ENCODE assay signal across 18 cellular contexts in genomic region chr12:118185602-118186397, GRCh38. TPM values are rescaled to one million over a fixed set of nuclear protein-coding genes. Genes with fewer than 3 reads are reported as not detected.
DNase-seq lines count a peak whose midpoint lies in the region; ATAC-seq and TF ChIP-seq lines count a peak whose summit lies in the region.
"Had no signal": no experiment of that assay in that cellular context is flagged by ENCODE, and none has a peak within 500 bp of the region (broad histone marks: within the 10 kb centered on the region; RNA-seq: fewer than 3 reads in every experiment).

No MANE protein-coding gene starts in this region.

- H3K4me1 ChIP-seq in CD8-positive, alpha-beta memory T cell (ENCODE audit: insufficient read depth, low read length): no peaks in the 10 kb centered on the region
- peaks cover 40% of the 10 kb centered on the region for H3K4me1 ChIP-seq in OCI-LY3 (ENCODE audit: low read length)

- H3K4me1 Mint-ChIP-seq in CD8-positive, alpha-beta memory T cell: peaks cover 19 to 30% (median 26%) of the 10 kb centered on the region in 3 donors
- H3K4me1 Mint-ChIP-seq in natural killer cell treated with Interleukin-12 subunit alpha and Interleukin-12 subunit beta and Interleukin-15 and Interleukin-18, amount 100 ng/mL, for 72 hours (ENCODE audit: low read depth in 2 of 2): peaks cover 10 to 17% of the 10 kb centered on the region in 2 donors
- peaks cover 30% of the 10 kb centered on the region for H3K4me1 Mint-ChIP-seq in type B pancreatic cell (ENCODE audit: unreplicated experiment)

- peak overlapping the region in 7 of 8 donors; percentile 22 to 91 (median 40) for H3K27ac Mint-ChIP-seq in CD8-positive, alpha-beta memory T cell
- H3K27ac Mint-ChIP-seq in natural killer cell treated with Interleukin-12 subunit alpha and Interleukin-12 subunit beta and Interleukin-15 and Interleukin-18, amount 100 ng/mL, for 72 hours: peak overlapping the region; percentile 17 to 35
- no peak overlapping the region for H3K27ac Mint-ChIP-seq in type B pancreatic cell
- H3K27ac Mint-ChIP-seq: activated naive CD4-positive, alpha-beta T cell treated with anti-CD3 and anti-CD28 coated beads, Interleukin-2, amount 50 U/mL, for 72 hours; endodermal cell had no signal

- no peaks in the 10 kb centered on the region for H3K27me3 ChIP-seq in CD8-positive, alpha-beta memory T cell (ENCODE audit: insufficient read depth, low read length, poor library complexity, severe bottlenecking)
- no peaks in the 10 kb centered on the region for H3K27me3 ChIP-seq in OCI-LY3 (ENCODE audit: low read depth, low read length)
- H3K27me3 ChIP-seq: brain microvascular endothelial cell had no signal

- ATAC-seq in natural killer cell treated with Interleukin-12 subunit alpha and Interleukin-12 subunit beta and Interleukin-15 and Interleukin-18, amount 100 ng/mL, for 72 hours: no peak
- ATAC-seq in HG02884 (IDR thresholded peaks at IDR 0.05; ENCODE audit: unreplicated experiment): no peak
- ATAC-seq: activated naive CD4-positive, alpha-beta T cell treated with anti-CD3 and anti-CD28 coated beads, Interleukin-2, amount 50 U/mL, for 72 hours had no signal

- no peaks in the 10 kb centered on the region for H4K20me1 ChIP-seq in OCI-LY3 (ENCODE audit: insufficient read depth, low read length)

- H3K4me3 ChIP-seq in CD8-positive, alpha-beta memory T cell (ENCODE audit: low read length): no peak overlapping the region
- H3K4me3 ChIP-seq in OCI-LY3 (ENCODE audit: low read length): no peak overlapping the region
- no peak overlapping the region for H3K4me3 ChIP-seq in epithelial cell of esophagus (ENCODE audit: low read length)

- no peak for DNase-seq in CD8-positive, alpha-beta memory T cell
- DNase-seq in epithelial cell of esophagus (ENCODE audit: low read depth) (peak; percentile 22), NCI-H1092 (lab: John Stamatoyannopoulos, UW) (no peak), type B pancreatic cell (ENCODE audit: extremely low spot score, unreplicated experiment) (no peak)
- no peak for DNase-seq in natural killer cell treated with Interleukin-12 subunit alpha and Interleukin-12 subunit beta and Interleukin-15 and Interleukin-18, amount 100 ng/mL, for 72 hours (ENCODE audit: low spot score)
- DNase-seq: activated CD4-positive, CD25-positive, alpha-beta regulatory T cell treated with anti-CD3 and anti-CD28 coated beads, Interleukin-2, amount 50 U/mL, for 72 hours; brain microvascular endothelial cell; endodermal cell; GF-D8; KG1; kidney; NCI-H2029 treated with DMSO at 0.1 percent for 48 hours; posterior cingulate gyrus; Right ventricle myocardium superior had no signal

- TF ChIP-seq CTCF in OCI-LY3 (IDR thresholded peaks at IDR 0.05; ENCODE audit: low read depth, low read length): no peak
- no peak for TF ChIP-seq CTCF in epithelial cell of esophagus (IDR thresholded peaks at IDR 0.05; ENCODE audit: insufficient read depth, low read depth, low read length, missing control alignments)
- TF ChIP-seq CTCF in type B pancreatic cell (conservative IDR thresholded peaks at IDR 0.05): no peak

- H3K27me3 Mint-ChIP-seq in CD8-positive, alpha-beta memory T cell: no peaks in the 10 kb centered on the region
- no peaks in the 10 kb centered on the region for H3K27me3 Mint-ChIP-seq in natural killer cell treated with Interleukin-12 subunit alpha and Interleukin-12 subunit beta and Interleukin-15 and Interleukin-18, amount 100 ng/mL, for 72 hours
- H3K27me3 Mint-ChIP-seq in type B pancreatic cell: no peaks in the 10 kb centered on the region

- H2AFZ ChIP-seq in OCI-LY3 (ENCODE audit: low read depth, low read length): no peak overlapping the region

- H3K79me2 ChIP-seq in OCI-LY3 (ENCODE audit: low read length): no peaks in the 10 kb centered on the region

- no peaks in the 10 kb centered on the region for H3K9me3 ChIP-seq in CD8-positive, alpha-beta memory T cell (ENCODE audit: low read length)
- no peaks in the 10 kb centered on the region for H3K9me3 ChIP-seq in OCI-LY3 (ENCODE audit: insufficient read depth, low read length)

- H3K36me3 ChIP-seq in CD8-positive, alpha-beta memory T cell (ENCODE audit: insufficient read depth, low read length): peaks cover 9% of the 10 kb centered on the region
- H3K36me3 ChIP-seq in OCI-LY3 (replicated peaks; ENCODE audit: low read depth, low read length): peaks cover 6% of the 10 kb centered on the region

- peaks cover 5 to 43% (median 8%) of the 10 kb centered on the region in 3 donors for H3K36me3 Mint-ChIP-seq in CD8-positive, alpha-beta memory T cell
- H3K36me3 Mint-ChIP-seq in natural killer cell treated with Interleukin-12 subunit alpha and Interleukin-12 subunit beta and Interleukin-15 and Interleukin-18, amount 100 ng/mL, for 72 hours: peaks cover 8% of the 10 kb centered on the region
- H3K36me3 Mint-ChIP-seq in type B pancreatic cell: peaks cover 5% of the 10 kb centered on the region

- CTCF ChIA-PET in CD8-positive, alpha-beta memory T cell (lab: Charles Lee): interaction anchor here (8.2 kb wide), 1 partner anchor 191 kb away, joined by 63 read pairs; the partner anchor contains the start of gene SUDS3

- peak overlapping the region; percentile 10 for H3K4me2 ChIP-seq in OCI-LY3 (ENCODE audit: low read length)

- H3K9me3 Mint-ChIP-seq in CD8-positive, alpha-beta memory T cell: no peaks in the 10 kb centered on the region
- no peaks in the 10 kb centered on the region for H3K9me3 Mint-ChIP-seq in natural killer cell treated with Interleukin-12 subunit alpha and Interleukin-12 subunit beta and Interleukin-15 and Interleukin-18, amount 100 ng/mL, for 72 hours
- H3K9me3 Mint-ChIP-seq in type B pancreatic cell: no peaks in the 10 kb centered on the region
- H3K9me3 Mint-ChIP-seq: activated naive CD4-positive, alpha-beta T cell treated with anti-CD3 and anti-CD28 coated beads, Interleukin-2, amount 50 U/mL, for 72 hours; endodermal cell; neural crest cell had no signal

- H3K27ac ChIP-seq in CD8-positive, alpha-beta memory T cell (ENCODE audit: low read depth, low read length): no peak overlapping the region
- no peak overlapping the region for H3K27ac ChIP-seq in OCI-LY3 (ENCODE audit: low read length)
- H3K27ac ChIP-seq: brain microvascular endothelial cell had no signal

- no peak overlapping the region for H3K9ac ChIP-seq in OCI-LY3 (ENCODE audit: low read length)

- H3K4me3 Mint-ChIP-seq in CD8-positive, alpha-beta memory T cell: no peak overlapping the region
- no peak overlapping the region for H3K4me3 Mint-ChIP-seq in natural killer cell treated with Interleukin-12 subunit alpha and Interleukin-12 subunit beta and Interleukin-15 and Interleukin-18, amount 100 ng/mL, for 72 hours
- no peak overlapping the region for H3K4me3 Mint-ChIP-seq in type B pancreatic cell
- H3K4me3 Mint-ChIP-seq: endodermal cell, neural crest cell had no signal

- POLR2A ChIA-PET in CD8-positive, alpha-beta memory T cell (lab: Charles Lee): no interaction called here

RNA-seq across cellular contexts. Expression of gene PEBP1, which starts 49.9 kb away (rescaled TPM):
- total RNA-seq in CD8-positive, alpha-beta memory T cell: 100 to 1,000 TPM; 140 to 142 TPM
- polyA plus RNA-seq in CD8-positive, alpha-beta memory T cell: 317 TPM
- 100 to 1,000 TPM in 1 of 2 donors, 10 to 100 TPM in 1; 57.2 to 137 TPM for total RNA-seq in natural killer cell treated with Interleukin-12 subunit alpha and Interleukin-12 subunit beta and Interleukin-15 and Interleukin-18, amount 100 ng/mL, for 72 hours
- total RNA-seq in type B pancreatic cell (ENCODE audit: low replicate concordance): 285 and 326 TPM in 2 replicates
